9 cellular contexts compared by ENCODE assay signal in genomic region chr20:16684416-16684815, GRCh38.
"Had no signal": no experiment of that assay in that cellular context is flagged by ENCODE, and none has a peak within 500 bp of the region (broad histone marks: within the 10 kb centered on the region; RNA-seq: fewer than 3 reads in every experiment).

No MANE protein-coding gene starts in this region.

- H3K9ac ChIP-seq: GM23248 had no signal

- DNase-seq: GM23248, GOT3, H7, H9, HCEC 1CT, HFFc6 had no signal

- H3K27ac ChIP-seq: GM23248 had no signal

- ATAC-seq: GM23338, HCT116 had no signal

- H3K4me1 ChIP-seq: HAP-1 had no signal

- H3K36me3 ChIP-seq: HAP-1 had no signal

- H3K4me2 ChIP-seq: GM23338 had no signal

- H3K4me3 ChIP-seq: GM23248, GM23338, HAP-1 had no signal

- H2AFZ ChIP-seq: GM23248, GM23338 had no signal

- H3K9me3 ChIP-seq: HAP-1 had no signal
